19 cellular contexts compared by ENCODE assay signal in the genomic region with DNA sequence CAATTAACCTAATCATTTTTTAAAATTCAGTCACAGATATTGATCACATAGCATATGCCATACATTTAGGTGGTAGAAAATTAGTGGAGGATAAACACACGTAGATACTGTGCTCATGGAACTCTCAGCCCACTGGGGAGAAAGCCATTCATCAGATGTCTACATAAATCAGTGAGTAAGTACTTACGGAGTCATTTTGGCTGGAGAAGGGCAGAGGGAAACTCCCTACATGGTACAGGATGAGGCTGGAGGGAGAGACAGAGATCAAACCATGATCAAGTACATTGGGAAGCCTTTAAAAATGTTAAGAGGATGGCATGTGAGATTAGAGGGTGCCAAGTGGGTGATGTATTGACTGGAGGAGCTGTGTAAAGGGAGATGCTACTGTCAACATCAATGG. TPM values are rescaled to one million over a fixed set of nuclear protein-coding genes. Genes with fewer than 3 reads are reported as not detected.
"Had no signal": no experiment of that assay in that cellular context is flagged by ENCODE, and none has a peak within 500 bp of the region (broad histone marks: within the 10 kb centered on the region; RNA-seq: fewer than 3 reads in every experiment).

No MANE protein-coding gene starts in this region.

- H3K9me3 Mint-ChIP-seq: activated naive CD4-positive, alpha-beta T cell treated with anti-CD3 and anti-CD28 coated beads for 36 hours; activated T-helper 17 cell treated with anti-CD3 and anti-CD28 coated beads, Interleukin-2, amount 50 U/mL, for 72 hours; memory B cell; naive thymus-derived CD8-positive, alpha-beta T cell had no signal

- H3K27ac ChIP-seq: tibial artery, WERI-Rb-1 had no signal

- H3K27me3 ChIP-seq: tibial artery had no signal

- H3K4me3 Mint-ChIP-seq: activated naive CD4-positive, alpha-beta T cell treated with anti-CD3 and anti-CD28 coated beads for 36 hours; activated T-helper 17 cell treated with anti-CD3 and anti-CD28 coated beads, Interleukin-2, amount 50 U/mL, for 72 hours; memory B cell; naive thymus-derived CD8-positive, alpha-beta T cell; stimulated activated naive B cell treated with anti-CD40 and anti-IgM and Interleukin-4, amounts not matched to agents 10 μg/mL and 1 μg/mL and 100 μg/mL, for 72 hours had no signal

- H3K4me3 ChIP-seq: tibial artery had no signal

- H3K4me1 Mint-ChIP-seq: activated T-helper 17 cell treated with anti-CD3 and anti-CD28 coated beads, Interleukin-2, amount 50 U/mL, for 72 hours; memory B cell had no signal

- H3K36me3 Mint-ChIP-seq: memory B cell; naive thymus-derived CD8-positive, alpha-beta T cell; stimulated activated naive B cell treated with anti-CD40 and anti-IgM and Interleukin-4, amounts not matched to agents 10 μg/mL and 1 μg/mL and 100 μg/mL, for 72 hours had no signal

- H3K27ac Mint-ChIP-seq: activated naive CD4-positive, alpha-beta T cell treated with anti-CD3 and anti-CD28 coated beads for 36 hours; activated T-helper 17 cell treated with anti-CD3 and anti-CD28 coated beads, Interleukin-2, amount 50 U/mL, for 72 hours; memory B cell; naive thymus-derived CD8-positive, alpha-beta T cell; stimulated activated naive B cell treated with anti-CD40 and anti-IgM and Interleukin-4, amounts not matched to agents 10 μg/mL and 1 μg/mL and 100 μg/mL, for 72 hours had no signal

- H3K36me3 ChIP-seq: tibial artery, WERI-Rb-1 had no signal

- H3K9me3 ChIP-seq: tibial artery had no signal

- ATAC-seq: activated T-helper 17 cell treated with anti-CD3 and anti-CD28 coated beads, Interleukin-2, amount 50 U/mL, for 72 hours; esophagus mucosa; left ventricle myocardium superior; naive thymus-derived CD8-positive, alpha-beta T cell; stimulated activated naive B cell treated with anti-CD40 and anti-IgM and Interleukin-4, amounts not matched to agents 10 μg/mL and 1 μg/mL and 100 μg/mL, for 72 hours had no signal

- DNase-seq: activated CD4-positive, alpha-beta T cell treated with anti-CD3 and anti-CD28 coated beads, Interleukin-2, amount 50 U/mL, for 48 hours; activated naive CD4-positive, alpha-beta T cell treated with anti-CD3 and anti-CD28 coated beads for 36 hours; foreskin fibroblast; glutamatergic neuron; left ventricle myocardium superior; naive thymus-derived CD8-positive, alpha-beta T cell; stimulated activated CD4-positive, alpha-beta T cell treated with anti-CD3 and anti-CD28 coated beads, Interleukin-2, amount 100 ng/mL, for 48 hours; stimulated activated naive B cell treated with anti-CD40 and anti-IgM and Interleukin-4, amounts not matched to agents 10 μg/mL and 1 μg/mL and 100 μg/mL, for 72 hours; tibial artery; WERI-Rb-1 had no signal

RNA-seq across cellular contexts. Expression of a gene that starts 0.9 kb away (rescaled TPM):
- total RNA-seq: activated naive CD4-positive, alpha-beta T cell treated with anti-CD3 and anti-CD28 coated beads for 36 hours; activated T-helper 17 cell treated with anti-CD3 and anti-CD28 coated beads, Interleukin-2, amount 50 U/mL, for 72 hours; cardiac septum; esophagus mucosa; kidney epithelial cell; left ventricle myocardium superior; mucosa of gallbladder; naive thymus-derived CD8-positive, alpha-beta T cell; posterior vena cava; subcutaneous adipose tissue had no signal
- polyA plus RNA-seq: adipose tissue; naive thymus-derived CD8-positive, alpha-beta T cell had no signal
